In genomic region chr11:124840666-124841065, GRCh38 we compare ENCODE assay signal across 20 cellular contexts. TPM values are rescaled to one million over a fixed set of nuclear protein-coding genes. Genes with fewer than 3 reads are reported as not detected.
"Had no signal": no experiment of that assay in that cellular context is flagged by ENCODE, and none has a peak within 500 bp of the region (broad histone marks: within the 10 kb centered on the region; RNA-seq: fewer than 3 reads in every experiment).

No MANE protein-coding gene starts in this region.

- H3K27ac Mint-ChIP-seq: effector memory CD8-positive, alpha-beta T cell; mesothelial cell of epicardium; neural progenitor cell; stimulated activated memory B cell treated with anti-CD40 and anti-IgM and Interleukin-4, amounts not matched to agents 10 μg/mL and 1 μg/mL and 100 μg/mL, for 72 hours had no signal

- H3K9me3 ChIP-seq: mucosa of descending colon, psoas muscle, spleen, testis, tibial artery, upper lobe of left lung had no signal

- H3K27me3 ChIP-seq: testis had no signal

- H3K36me3 Mint-ChIP-seq: mesothelial cell of epicardium; naive B cell; neural progenitor cell; stimulated activated memory B cell treated with anti-CD40 and anti-IgM and Interleukin-4, amounts not matched to agents 10 μg/mL and 1 μg/mL and 100 μg/mL, for 72 hours had no signal

- H3K27ac ChIP-seq: neural progenitor cell, psoas muscle, skin epidermis, spleen, testis, tibial artery, upper lobe of left lung had no signal

- H3K4me3 ChIP-seq: lung, mucosa of descending colon, testis had no signal

- ATAC-seq: effector memory CD8-positive, alpha-beta T cell; mucosa of descending colon; psoas muscle; stimulated activated memory B cell treated with anti-CD40 and anti-IgM and Interleukin-4, amounts not matched to agents 10 μg/mL and 1 μg/mL and 100 μg/mL, for 72 hours; stimulated activated naive CD8-positive, alpha-beta T cell treated with anti-CD3 and anti-CD28 coated beads, Interleukin-15, Interleukin-2, amounts not matched to agents 100 U/mL and 50 U/mL, for 24 hours had no signal

- H3K36me3 ChIP-seq: neural progenitor cell, spleen, tibial artery, upper lobe of left lung had no signal

- DNase-seq: cortex of kidney; effector memory CD8-positive, alpha-beta T cell; head of caudate nucleus; mesenchymal stem cell; mucosa of descending colon; naive B cell; psoas muscle; retina; spleen; stimulated activated CD4-positive, alpha-beta T cell treated with anti-CD3 and anti-CD28 coated beads, Interleukin-4, amount 100 ng/mL, for 4 hours; stimulated activated naive CD8-positive, alpha-beta T cell treated with anti-CD3 and anti-CD28 coated beads, Interleukin-15, Interleukin-2, amounts not matched to agents 100 U/mL and 50 U/mL, for 24 hours; substantia nigra; testis; tibial artery; upper lobe of left lung had no signal

- H3K9me3 Mint-ChIP-seq: effector memory CD8-positive, alpha-beta T cell; mesothelial cell of epicardium; stimulated activated memory B cell treated with anti-CD40 and anti-IgM and Interleukin-4, amounts not matched to agents 10 μg/mL and 1 μg/mL and 100 μg/mL, for 72 hours had no signal

RNA-seq across cellular contexts. Expression of gene ROBO4, which starts 57.0 kb away (rescaled TPM):
- total RNA-seq: mesothelial cell of epicardium had no signal
